10 cellular contexts compared by ENCODE assay signal in genomic region chr3:150848864-150849263, GRCh38. TPM values are rescaled to one million over a fixed set of nuclear protein-coding genes. Genes with fewer than 3 reads are reported as not detected.
"Had no signal": no experiment of that assay in that cellular context is flagged by ENCODE, and none has a peak within 500 bp of the region (broad histone marks: within the 10 kb centered on the region; RNA-seq: fewer than 3 reads in every experiment).

No MANE protein-coding gene starts in this region.

- H3K4me3 Mint-ChIP-seq: GM23338, H9, HFFc6 had no signal

- H3K27ac ChIP-seq: GM23248 had no signal

- H3K27ac Mint-ChIP-seq: GM23338, HFFc6 had no signal

- ATAC-seq: GM23338, HCT116 had no signal

- H3K4me3 ChIP-seq: GM23248, GM23338 had no signal

- DNase-seq: GM23248, GOT3, H7, H9, HCEC 1CT, HFFc6 had no signal

RNA-seq across cellular contexts. Expression of gene MINDY4B, which starts 56.4 kb away (rescaled TPM):
- total RNA-seq: GM23248, GM23338, H1, H4, H7, H9, HFFc6 had no signal
